In the genomic region with DNA sequence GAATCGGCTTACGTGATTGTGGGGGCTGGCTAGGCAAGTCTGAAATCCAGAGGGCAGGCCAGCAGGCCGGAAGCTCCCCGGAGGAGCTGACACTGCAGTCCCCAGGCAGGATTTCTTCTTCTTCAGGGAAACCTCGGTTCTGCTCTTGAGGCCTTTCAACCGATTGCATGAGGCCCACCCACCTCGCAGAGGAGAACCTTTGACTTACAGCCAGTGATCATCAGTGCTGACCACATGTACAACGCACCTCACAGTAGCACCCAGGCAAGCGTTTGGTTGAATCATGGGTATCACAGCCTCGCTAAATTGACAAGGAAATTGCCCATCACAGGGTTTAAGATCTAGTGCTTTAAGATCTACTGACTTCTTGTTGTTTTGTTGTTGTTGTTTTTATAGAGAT, we compare ENCODE assay signal across 22 cellular contexts.
"Had no signal": no experiment of that assay in that cellular context is flagged by ENCODE, and none has a peak within 500 bp of the region (broad histone marks: within the 10 kb centered on the region; RNA-seq: fewer than 3 reads in every experiment).

No MANE protein-coding gene starts in this region.

- H3K27ac ChIP-seq: brain microvascular endothelial cell, colonic mucosa, tibial artery had no signal

- H3K4me1 ChIP-seq: colonic mucosa, uterus had no signal

- H3K36me3 Mint-ChIP-seq: immature natural killer cell; natural killer cell treated with Interleukin-12 subunit alpha and Interleukin-12 subunit beta and Interleukin-15 and Interleukin-18, amount 100 ng/mL, for 72 hours had no signal

- H3K4me1 Mint-ChIP-seq: activated B cell treated with CpG ODN at 0.5 μM for 24 hours; activated CD4-positive, alpha-beta memory T cell treated with anti-CD3 and anti-CD28 coated beads, Interleukin-2, amount 10 ng/mL, durations not matched to agents 7 days and 5 days; activated CD8-positive, alpha-beta memory T cell treated with anti-CD3 and anti-CD28 coated beads, Interleukin-2, amount 10 ng/mL, durations not matched to agents 7 days and 5 days; activated naive CD8-positive, alpha-beta T cell treated with anti-CD3 and anti-CD28 coated beads, Interleukin-2, amount 10 ng/mL, durations not matched to agents 7 days and 5 days; central memory CD8-positive, alpha-beta T cell; immature natural killer cell had no signal

- H3K4me3 ChIP-seq: colonic mucosa, gastroesophageal sphincter, lung, tibial artery, uterus had no signal

- H3K27ac Mint-ChIP-seq: activated B cell treated with CpG ODN at 0.5 μM for 24 hours; activated CD4-positive, alpha-beta memory T cell treated with anti-CD3 and anti-CD28 coated beads, Interleukin-2, amount 10 ng/mL, durations not matched to agents 7 days and 5 days; activated CD8-positive, alpha-beta memory T cell treated with anti-CD3 and anti-CD28 coated beads, Interleukin-2, amount 10 ng/mL, durations not matched to agents 7 days and 5 days; activated naive CD8-positive, alpha-beta T cell treated with anti-CD3 and anti-CD28 coated beads, Interleukin-2, amount 10 ng/mL, durations not matched to agents 7 days and 5 days; immature natural killer cell; mesothelial cell of epicardium; natural killer cell treated with Interleukin-12 subunit alpha and Interleukin-12 subunit beta and Interleukin-15 and Interleukin-18, amount 100 ng/mL, for 72 hours; T-helper 2 cell treated with Interferon-gamma antibody and Interleukin-4, amounts not matched to agents 5 μg/mL and 100 μg/mL, for 36 hours had no signal

- H3K27me3 ChIP-seq: brain microvascular endothelial cell, colonic mucosa, gastroesophageal sphincter, tibial artery, uterus had no signal

- H3K9me3 ChIP-seq: colonic mucosa, gastroesophageal sphincter, tibial artery, uterus had no signal

- ATAC-seq: activated CD8-positive, alpha-beta memory T cell treated with anti-CD3 and anti-CD28 coated beads, Interleukin-2, amount 10 ng/mL, durations not matched to agents 7 days and 5 days; gastroesophageal sphincter; natural killer cell treated with Interleukin-12 subunit alpha and Interleukin-12 subunit beta and Interleukin-15 and Interleukin-18, amount 100 ng/mL, for 72 hours had no signal

- H3K4me3 Mint-ChIP-seq: activated B cell treated with CpG ODN at 0.5 μM for 24 hours; activated CD4-positive, alpha-beta memory T cell treated with anti-CD3 and anti-CD28 coated beads, Interleukin-2, amount 10 ng/mL, durations not matched to agents 7 days and 5 days; activated CD8-positive, alpha-beta memory T cell treated with anti-CD3 and anti-CD28 coated beads, Interleukin-2, amount 10 ng/mL, durations not matched to agents 7 days and 5 days; activated naive CD8-positive, alpha-beta T cell treated with anti-CD3 and anti-CD28 coated beads, Interleukin-2, amount 10 ng/mL, durations not matched to agents 7 days and 5 days; central memory CD8-positive, alpha-beta T cell; immature natural killer cell; mesothelial cell of epicardium; natural killer cell treated with Interleukin-12 subunit alpha and Interleukin-12 subunit beta and Interleukin-15 and Interleukin-18, amount 100 ng/mL, for 72 hours; T-helper 2 cell treated with Interferon-gamma antibody and Interleukin-4, amounts not matched to agents 5 μg/mL and 100 μg/mL, for 36 hours had no signal

- H3K36me3 ChIP-seq: colonic mucosa, uterus had no signal

- H3K9me3 Mint-ChIP-seq: activated B cell treated with CpG ODN at 0.5 μM for 24 hours; activated CD4-positive, alpha-beta memory T cell treated with anti-CD3 and anti-CD28 coated beads, Interleukin-2, amount 10 ng/mL, durations not matched to agents 7 days and 5 days; activated naive CD8-positive, alpha-beta T cell treated with anti-CD3 and anti-CD28 coated beads, Interleukin-2, amount 10 ng/mL, durations not matched to agents 7 days and 5 days; central memory CD8-positive, alpha-beta T cell; immature natural killer cell; mesothelial cell of epicardium; natural killer cell treated with Interleukin-12 subunit alpha and Interleukin-12 subunit beta and Interleukin-15 and Interleukin-18, amount 100 ng/mL, for 72 hours; T-helper 2 cell treated with Interferon-gamma antibody and Interleukin-4, amounts not matched to agents 5 μg/mL and 100 μg/mL, for 36 hours had no signal

- H3K27me3 Mint-ChIP-seq: activated B cell treated with CpG ODN at 0.5 μM for 24 hours; activated CD4-positive, alpha-beta memory T cell treated with anti-CD3 and anti-CD28 coated beads, Interleukin-2, amount 10 ng/mL, durations not matched to agents 7 days and 5 days; activated CD8-positive, alpha-beta memory T cell treated with anti-CD3 and anti-CD28 coated beads, Interleukin-2, amount 10 ng/mL, durations not matched to agents 7 days and 5 days; natural killer cell treated with Interleukin-12 subunit alpha and Interleukin-12 subunit beta and Interleukin-15 and Interleukin-18, amount 100 ng/mL, for 72 hours had no signal

- DNase-seq: activated B cell treated with CpG ODN at 0.5 μM for 24 hours; activated CD4-positive, alpha-beta memory T cell treated with anti-CD3 and anti-CD28 coated beads, Interleukin-2, amount 10 ng/mL, durations not matched to agents 7 days and 5 days; activated CD4-positive, alpha-beta T cell treated with anti-CD3 and anti-CD28 coated beads for 48 hours; activated CD8-positive, alpha-beta memory T cell treated with anti-CD3 and anti-CD28 coated beads, Interleukin-2, amount 10 ng/mL, durations not matched to agents 7 days and 5 days; activated naive CD4-positive, alpha-beta T cell; activated naive CD8-positive, alpha-beta T cell treated with anti-CD3 and anti-CD28 coated beads, Interleukin-2, amount 10 ng/mL, durations not matched to agents 7 days and 5 days; anterior cingulate cortex; brain microvascular endothelial cell; colonic mucosa; immature natural killer cell; kidney glomerular epithelial cell; nucleus accumbens; stimulated activated CD4-positive, alpha-beta T cell treated with anti-CD3 and anti-CD28 coated beads, Interleukin-2, amount 100 ng/mL, for 24 hours; stimulated activated naive CD4-positive, alpha-beta T cell treated with Interleukin-2 at 50 U/mL for 16 hours; tibial artery; uterus had no signal
